2 cellular contexts compared by ENCODE assay signal in the genomic region with DNA sequence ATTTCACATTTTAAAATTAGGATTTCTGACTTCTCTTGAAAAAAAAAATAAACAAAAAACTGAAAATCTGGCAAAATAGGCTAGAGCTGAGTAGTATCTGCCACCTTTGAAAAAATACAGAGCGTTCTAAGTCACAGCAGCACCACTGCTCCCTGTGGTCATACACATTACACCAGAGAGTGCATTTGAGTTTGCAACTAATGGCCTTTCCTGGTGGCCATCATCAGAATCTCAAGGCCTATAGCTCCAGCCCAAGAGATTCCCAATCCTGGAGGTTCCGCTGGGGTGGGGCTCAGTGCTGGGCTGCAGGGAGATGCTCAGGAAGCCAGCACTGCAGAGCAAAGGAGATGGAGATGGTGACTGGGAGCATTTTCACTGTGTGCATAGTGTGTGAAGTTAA.
TF ChIP-seq lines count a peak whose summit lies in the region.

No MANE protein-coding gene starts in this region.

TF ChIP-seq in A549, 52 proteins besides CTCF, POLR2A, EP300 and RAD21:
- TF ChIP-seq JUN (IDR thresholded peaks at IDR 0.05) (no peak), FOXS1 (CRISPR knock-in tag; IDR thresholded peaks at IDR 0.05) (no peak), EHF (CRISPR knock-in tag; IDR thresholded peaks at IDR 0.05) (no peak), CHD4 (IDR thresholded peaks at IDR 0.05; ENCODE audit: borderline replicate concordance) (no peak), KDM5A (IDR thresholded peaks at IDR 0.05) (no peak), TP53 (CRISPR knock-in tag; IDR thresholded peaks at IDR 0.05) (no peak)
- TF ChIP-seq, protein P1, sequence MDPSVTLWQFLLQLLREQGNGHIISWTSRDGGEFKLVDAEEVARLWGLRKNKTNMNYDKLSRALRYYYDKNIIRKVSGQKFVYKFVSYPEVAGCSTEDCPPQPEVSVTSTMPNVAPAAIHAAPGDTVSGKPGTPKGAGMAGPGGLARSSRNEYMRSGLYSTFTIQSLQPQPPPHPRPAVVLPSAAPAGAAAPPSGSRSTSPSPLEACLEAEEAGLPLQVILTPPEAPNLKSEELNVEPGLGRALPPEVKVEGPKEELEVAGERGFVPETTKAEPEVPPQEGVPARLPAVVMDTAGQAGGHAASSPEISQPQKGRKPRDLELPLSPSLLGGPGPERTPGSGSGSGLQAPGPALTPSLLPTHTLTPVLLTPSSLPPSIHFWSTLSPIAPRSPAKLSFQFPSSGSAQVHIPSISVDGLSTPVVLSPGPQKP (IDR thresholded peaks at IDR 0.05; ENCODE audit: low read depth, low read length) = no peak
- TF ChIP-seq, protein P2, sequence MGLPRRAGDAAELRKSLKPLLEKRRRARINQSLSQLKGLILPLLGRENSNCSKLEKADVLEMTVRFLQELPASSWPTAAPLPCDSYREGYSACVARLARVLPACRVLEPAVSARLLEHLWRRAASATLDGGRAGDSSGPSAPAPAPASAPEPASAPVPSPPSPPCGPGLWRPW (IDR thresholded peaks at IDR 0.05) = no peak
TF ChIP-seq in A549: peak in this region for 0.

TF ChIP-seq in HCT116, 20 proteins besides CTCF, POLR2A, EP300 and RAD21:
- TF ChIP-seq EZH2 (IDR thresholded peaks at IDR 0.05) (no peak), POLR2AphosphoS5 (IDR thresholded peaks at IDR 0.05; ENCODE audit: low read depth, low read length) (no peak), EGR1 (IDR thresholded peaks at IDR 0.05; ENCODE audit: low read depth) (no peak), EZH2phosphoT487 (IDR thresholded peaks at IDR 0.05; ENCODE audit: borderline replicate concordance) (no peak)
- TF ChIP-seq, protein P3, sequence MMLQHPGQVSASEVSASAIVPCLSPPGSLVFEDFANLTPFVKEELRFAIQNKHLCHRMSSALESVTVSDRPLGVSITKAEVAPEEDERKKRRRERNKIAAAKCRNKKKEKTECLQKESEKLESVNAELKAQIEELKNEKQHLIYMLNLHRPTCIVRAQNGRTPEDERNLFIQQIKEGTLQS (IDR thresholded peaks at IDR 0.05) = no peak
